In genomic region chr11:74008373-74009229, GRCh38 we compare ENCODE assay signal across 14 cellular contexts. TPM values are rescaled to one million over a fixed set of nuclear protein-coding genes. Genes with fewer than 3 reads are reported as not detected.
DNase-seq lines count a peak whose midpoint lies in the region; ATAC-seq and TF ChIP-seq lines count a peak whose summit lies in the region.
"Had no signal": no experiment of that assay in that cellular context is flagged by ENCODE, and none has a peak within 500 bp of the region (broad histone marks: within the 10 kb centered on the region; RNA-seq: fewer than 3 reads in every experiment).

TSS of gene UCP3 (minus strand) at chr11:74009085. CDS start at chr11:74007042, 2,043 bp downstream.

- H3K4me3 Mint-ChIP-seq in activated B cell treated with CpG ODN at 0.5 μM for 24 hours = no peak within 1 kb of the TSS
- H3K4me3 Mint-ChIP-seq in stimulated activated effector memory CD8-positive, alpha-beta T cell treated with anti-CD3 and anti-CD28 coated beads, Interleukin-12 subunit alpha, Interleukin-12 subunit beta, amount 100 ng/mL, for 72 hours = peak within 1 kb of the TSS; percentile 47

- peaks cover 65% of the 10 kb centered on the region for H3K4me1 Mint-ChIP-seq in activated B cell treated with CpG ODN at 0.5 μM for 24 hours
- H3K4me1 Mint-ChIP-seq in stimulated activated effector memory CD8-positive, alpha-beta T cell treated with anti-CD3 and anti-CD28 coated beads, Interleukin-12 subunit alpha, Interleukin-12 subunit beta, amount 100 ng/mL, for 72 hours = peaks cover 68% of the 10 kb centered on the region

- peak within 1 kb of the TSS; percentile 50 for H3K27ac Mint-ChIP-seq in activated B cell treated with CpG ODN at 0.5 μM for 24 hours
- H3K27ac Mint-ChIP-seq in stimulated activated effector memory CD8-positive, alpha-beta T cell treated with anti-CD3 and anti-CD28 coated beads, Interleukin-12 subunit alpha, Interleukin-12 subunit beta, amount 100 ng/mL, for 72 hours = peak within 1 kb of the TSS; percentile 96

- peak; percentile 59 for DNase-seq in activated CD8-positive, alpha-beta memory T cell treated with anti-CD3 and anti-CD28 coated beads for 24 hours
- DNase-seq in activated CD8-positive, alpha-beta memory T cell treated with anti-CD3 and anti-CD28 coated beads, Interleukin-2, amount 50 U/mL, for 4 hours = no peak
- DNase-seq in activated B cell treated with CpG ODN at 0.5 μM for 24 hours (no peak), heart right ventricle (no peak), NCI-H446 (lab: John Stamatoyannopoulos, UW) (no peak), H4 (ENCODE audit: low spot score) (no peak), A673 (ENCODE audit: low spot score) (no peak)
- no peak for DNase-seq in stimulated activated effector memory CD8-positive, alpha-beta T cell treated with anti-CD3 and anti-CD28 coated beads, Interleukin-12 subunit alpha, Interleukin-12 subunit beta, amount 100 ng/mL, for 72 hours (ENCODE audit: low spot score in 2 of 2)
- DNase-seq: activated CD4-positive, CD25-positive, alpha-beta regulatory T cell treated with anti-CD3 and anti-CD28 coated beads, Interleukin-2, amount 50 U/mL, for 72 hours; glutamatergic neuron; MM.1S; NCI-H774; SIG-M5 had no signal

- peaks cover 0 to 47% (median 0%) of the 10 kb centered on the region in 9 donors for H3K36me3 ChIP-seq in heart right ventricle
- H3K36me3 ChIP-seq in A673 (ENCODE audit: insufficient read depth, low read length, poor library complexity, severe bottlenecking) = no peaks in the 10 kb centered on the region

- no peaks in the 10 kb centered on the region for H3K27me3 Mint-ChIP-seq in activated B cell treated with CpG ODN at 0.5 μM for 24 hours

- no peaks in the 10 kb centered on the region for H3K9me3 Mint-ChIP-seq in activated B cell treated with CpG ODN at 0.5 μM for 24 hours
- H3K9me3 Mint-ChIP-seq in stimulated activated effector memory CD8-positive, alpha-beta T cell treated with anti-CD3 and anti-CD28 coated beads, Interleukin-12 subunit alpha, Interleukin-12 subunit beta, amount 100 ng/mL, for 72 hours = no peaks in the 10 kb centered on the region

- POLR2A ChIA-PET in activated B cell treated with CpG ODN at 0.5 μM for 24 hours (lab: Charles Lee) = interaction anchor here (1.9 to 2.3 kb wide), 2 partner anchors 26 to 29 kb away, joined by 11 to 12 read pairs; partner anchors contain the start of gene UCP2
- POLR2A ChIA-PET in A673 (lab: Charles Lee; ENCODE audit: low non-redundant PET) = no interaction called here

- intact Hi-C loops in activated B cell treated with CpG ODN at 0.5 μM for 24 hours (cut with micrococcal nuclease) (no loop called here), heart right ventricle (cut with DNase I) (no loop called here), A673 (cut with micrococcal nuclease; ENCODE audit: unreplicated experiment) (no loop called here)

- H3K27ac ChIP-seq in heart right ventricle = peak within 1 kb of the TSS in 9 of 10 donors; percentile 22 to 68 (median 50)
- no peak within 1 kb of the TSS for H3K27ac ChIP-seq in A673 (ENCODE audit: low read depth, low read length, poor library complexity, severe bottlenecking)
- H3K27ac ChIP-seq: upper lobe of left lung had no signal

- WGBS in heart right ventricle, 2 donors = 59 to 61% methylated on average over 9 of the region's 9 CpGs

- no peak for ATAC-seq in activated B cell treated with CpG ODN at 0.5 μM for 24 hours (ENCODE audit: low read depth)
- ATAC-seq in heart right ventricle = peak in 6 of 8 donors; percentile 27 to 43 (median 34)
- no peak for ATAC-seq in stimulated activated effector memory CD8-positive, alpha-beta T cell treated with anti-CD3 and anti-CD28 coated beads, Interleukin-12 subunit alpha, Interleukin-12 subunit beta, amount 100 ng/mL, for 72 hours

- no peaks in the 10 kb centered on the region for H3K27me3 ChIP-seq in heart right ventricle
- no peaks in the 10 kb centered on the region for H3K27me3 ChIP-seq in A673 (replicated peaks; ENCODE audit: insufficient read depth, low read depth, low read length, poor library complexity)
- H3K27me3 ChIP-seq: upper lobe of left lung had no signal

- CTCF ChIA-PET in activated B cell treated with CpG ODN at 0.5 μM for 24 hours (lab: Charles Lee) = no interaction called here
- CTCF ChIA-PET in A673 (lab: Charles Lee) = no interaction called here

- no peaks in the 10 kb centered on the region for H3K9me3 ChIP-seq in heart right ventricle
- H3K9me3 ChIP-seq in A673 (ENCODE audit: low read depth, low read length, poor library complexity, severe bottlenecking) = no peaks in the 10 kb centered on the region
- H3K9me3 ChIP-seq: upper lobe of left lung had no signal

- H3K36me3 Mint-ChIP-seq in activated B cell treated with CpG ODN at 0.5 μM for 24 hours (ENCODE audit: low read depth) = peaks cover 9% of the 10 kb centered on the region
- peaks cover 15% of the 10 kb centered on the region for H3K36me3 Mint-ChIP-seq in stimulated activated effector memory CD8-positive, alpha-beta T cell treated with anti-CD3 and anti-CD28 coated beads, Interleukin-12 subunit alpha, Interleukin-12 subunit beta, amount 100 ng/mL, for 72 hours

- H3K4me3 ChIP-seq in heart right ventricle = no peak within 1 kb of the TSS
- no peak within 1 kb of the TSS for H3K4me3 ChIP-seq in A673 (ENCODE audit: low read depth, low read length, poor library complexity, severe bottlenecking)
- H3K4me3 ChIP-seq: upper lobe of left lung had no signal

- H3K4me1 ChIP-seq in heart right ventricle = peaks cover 0 to 67% (median 26%) of the 10 kb centered on the region in 9 donors
- no peaks in the 10 kb centered on the region for H3K4me1 ChIP-seq in A673 (ENCODE audit: insufficient read depth, low read length, poor library complexity, severe bottlenecking)
- H3K4me1 ChIP-seq: upper lobe of left lung had no signal

- BruUV-seq in A673 (replicated peaks; lab: Mats Ljungman, UMichigan) = no TSS peak

- TF ChIP-seq CTCF in activated B cell treated with CpG ODN at 0.5 μM for 24 hours (IDR thresholded peaks at IDR 0.05) = no peak
- TF ChIP-seq CTCF in heart right ventricle (IDR thresholded peaks at IDR 0.05) = no peak
- no peak for TF ChIP-seq CTCF in A673 (conservative IDR thresholded peaks at IDR 0.05; ENCODE audit: low read depth, low read length)

RNA-seq across cellular contexts. Expression of gene UCP3, which starts in this region (rescaled TPM):
- total RNA-seq in activated B cell treated with CpG ODN at 0.5 μM for 24 hours (4.4 and 5.7 TPM in 2 replicates), heart right ventricle (10 to 100 TPM in 1 of 10 donors, 1 to 10 TPM in 7, under 1 TPM in 2; 0.61 to 12.6 (median 1.6) TPM), A673 (2021) (2.3 and 3.6 TPM in 2 replicates)
- polyA plus RNA-seq in heart right ventricle = 1 to 10 TPM in 1 of 2 donors, under 1 TPM in 1; 0.83 to 3.5 TPM
- not detected in 2 replicates for total RNA-seq in H4 (2014; rRNA removed; shearing (Covaris generic))

Comparison
In these comparisons a context has a peak if more than half of its experiments do, and no peak if none do; other contexts are left out.
1. ATAC-seq: peak in heart right ventricle (6 of 8); none in activated B cell treated with CpG ODN at 0.5 μM for 24 hours (single experiment) and stimulated activated effector memory CD8-positive, alpha-beta T cell treated with anti-CD3 and anti-CD28 coated beads, Interleukin-12 subunit alpha, Interleukin-12 subunit beta, amount 100 ng/mL, for 72 hours (single experiment).